19 cellular contexts compared by ENCODE assay signal in genomic region chr16:1528921-1529537, GRCh38. TPM values are rescaled to one million over a fixed set of nuclear protein-coding genes. Genes with fewer than 3 reads are reported as not detected.
"Had no signal": no experiment of that assay in that cellular context is flagged by ENCODE, and none has a peak within 500 bp of the region (broad histone marks: within the 10 kb centered on the region; RNA-seq: fewer than 3 reads in every experiment).

No MANE protein-coding gene starts in this region.

- H3K9me3 Mint-ChIP-seq: activated CD4-positive, alpha-beta memory T cell treated with anti-CD3 and anti-CD28 coated beads, Interleukin-2, amount 10 ng/mL, durations not matched to agents 7 days and 5 days; activated naive CD4-positive, alpha-beta T cell treated with anti-CD3 and anti-CD28 coated beads, Interleukin-2, amount 50 U/mL, for 72 hours; dendritic cell treated with granulocyte-macrophage colony-stimulating factor and Interleukin-4, amounts not matched to agents 40 ng/mL and 50 ng/mL, for 4 days; effector memory CD8-positive, alpha-beta T cell; neural progenitor cell; stimulated activated effector memory CD8-positive, alpha-beta T cell treated with anti-CD3 and anti-CD28 coated beads, Interleukin-12 subunit alpha, Interleukin-12 subunit beta, amount 100 ng/mL, for 72 hours had no signal

- H3K4me3 ChIP-seq: mucosa of descending colon, neural progenitor cell, thyroid gland had no signal

- H3K27ac ChIP-seq: brain microvascular endothelial cell, neural progenitor cell, thyroid gland had no signal

- ATAC-seq: activated CD4-positive, CD25-positive, alpha-beta regulatory T cell treated with anti-CD3 and anti-CD28 coated beads, Interleukin-2, amount 50 U/mL, for 24 hours; activated naive CD4-positive, alpha-beta T cell treated with anti-CD3 and anti-CD28 coated beads, Interleukin-2, amount 50 U/mL, for 72 hours; effector memory CD8-positive, alpha-beta T cell; mucosa of descending colon; stimulated activated effector memory CD8-positive, alpha-beta T cell treated with anti-CD3 and anti-CD28 coated beads, Interleukin-12 subunit alpha, Interleukin-12 subunit beta, amount 100 ng/mL, for 72 hours had no signal

- DNase-seq: activated CD4-positive, alpha-beta memory T cell treated with anti-CD3 and anti-CD28 coated beads, Interleukin-2, amount 10 ng/mL, durations not matched to agents 7 days and 5 days; brain microvascular endothelial cell; cerebellar nuclear complex; effector memory CD8-positive, alpha-beta T cell; hippocampal formation; mucosa of descending colon; SK-N-SH; small intestine; thyroid gland had no signal

- H3K27me3 ChIP-seq: brain microvascular endothelial cell, neural progenitor cell, thyroid gland had no signal

- H3K27ac Mint-ChIP-seq: activated CD4-positive, alpha-beta memory T cell treated with anti-CD3 and anti-CD28 coated beads, Interleukin-2, amount 10 ng/mL, durations not matched to agents 7 days and 5 days; dendritic cell treated with granulocyte-macrophage colony-stimulating factor and Interleukin-4, amounts not matched to agents 40 ng/mL and 50 ng/mL, for 4 days; stimulated activated effector memory CD8-positive, alpha-beta T cell treated with anti-CD3 and anti-CD28 coated beads, Interleukin-12 subunit alpha, Interleukin-12 subunit beta, amount 100 ng/mL, for 72 hours had no signal

- H3K4me1 ChIP-seq: neural progenitor cell, parathyroid adenoma had no signal

- H3K36me3 ChIP-seq: brain microvascular endothelial cell, neural progenitor cell had no signal

- H3K9me3 ChIP-seq: mucosa of descending colon, SK-N-SH, thyroid gland had no signal

- H3K4me3 Mint-ChIP-seq: activated CD4-positive, alpha-beta memory T cell treated with anti-CD3 and anti-CD28 coated beads, Interleukin-2, amount 10 ng/mL, durations not matched to agents 7 days and 5 days; dendritic cell treated with granulocyte-macrophage colony-stimulating factor and Interleukin-4, amounts not matched to agents 40 ng/mL and 50 ng/mL, for 4 days; effector memory CD8-positive, alpha-beta T cell; stimulated activated effector memory CD8-positive, alpha-beta T cell treated with anti-CD3 and anti-CD28 coated beads, Interleukin-12 subunit alpha, Interleukin-12 subunit beta, amount 100 ng/mL, for 72 hours had no signal

- H3K27me3 Mint-ChIP-seq: activated CD4-positive, alpha-beta memory T cell treated with anti-CD3 and anti-CD28 coated beads, Interleukin-2, amount 10 ng/mL, durations not matched to agents 7 days and 5 days; effector memory CD8-positive, alpha-beta T cell had no signal

- H3K36me3 Mint-ChIP-seq: neural progenitor cell; stimulated activated effector memory CD8-positive, alpha-beta T cell treated with anti-CD3 and anti-CD28 coated beads, Interleukin-12 subunit alpha, Interleukin-12 subunit beta, amount 100 ng/mL, for 72 hours had no signal

RNA-seq across cellular contexts. Expression of gene TMEM204, which starts 4.4 kb away (rescaled TPM):
- total RNA-seq: epithelial cell of proximal tubule had no signal

RNA-seq across cellular contexts. Expression of gene PTX4, which starts 40.3 kb away (rescaled TPM):
- total RNA-seq: activated CD4-positive, alpha-beta memory T cell treated with anti-CD3 and anti-CD28 coated beads, Interleukin-2, amount 10 ng/mL, durations not matched to agents 7 days and 5 days; activated naive CD4-positive, alpha-beta T cell treated with anti-CD3 and anti-CD28 coated beads, Interleukin-2, amount 50 U/mL, for 72 hours; epithelial cell of proximal tubule; kidney epithelial cell; lower leg skin; mucosa of descending colon; T-helper 2 cell treated with Interferon-gamma antibody and Interleukin-4, amounts not matched to agents 100 ng/mL and 5 ng/mL, for 36 hours; thyroid gland had no signal
